Comparison of ENCODE assay signal across 19 cellular contexts in genomic region chr4:1402516-1403101, GRCh38. TPM values are rescaled to one million over a fixed set of nuclear protein-coding genes. Genes with fewer than 3 reads are reported as not detected.
DNase-seq lines count a peak whose midpoint lies in the region; ATAC-seq, FAIRE-seq and TF ChIP-seq lines count a peak whose summit lies in the region.
"Had no signal": no experiment of that assay in that cellular context is flagged by ENCODE, and none has a peak within 500 bp of the region (broad histone marks: within the 10 kb centered on the region; RNA-seq: fewer than 3 reads in every experiment).

No MANE protein-coding gene starts in this region.

- POLR2A ChIA-PET in IMR-90 (lab: Charles Lee; ENCODE audit: unreplicated experiment) (no interaction called here), endothelial cell of umbilical vein (lab: Charles Lee) (no interaction called here)

- H3K27ac ChIP-seq in IMR-90 (ENCODE audit: insufficient read depth, low read length) (no peak overlapping the region), endothelial cell of umbilical vein (ENCODE audit: insufficient read depth, low read depth, low read length) (no peak overlapping the region), suprapubic skin (no peak overlapping the region), uterus (no peak overlapping the region)
- H3K27ac ChIP-seq: breast epithelium, tibial artery had no signal

- peaks cover 8% of the 10 kb centered on the region for H3K9me3 ChIP-seq in IMR-90 (ENCODE audit: control insufficient read depth, insufficient read depth, low read length)
- peaks cover 2% of the 10 kb centered on the region for H3K9me3 ChIP-seq in endothelial cell of umbilical vein (replicated peaks; ENCODE audit: control insufficient read depth, insufficient read depth, low read length)
- H3K9me3 ChIP-seq in suprapubic skin, result no peaks in the 10 kb centered on the region
- H3K9me3 ChIP-seq in uterus, result no peaks in the 10 kb centered on the region

- H4K91ac ChIP-seq in IMR-90 (ENCODE audit: insufficient read depth, low read depth, low read length), result no peak overlapping the region

- H3K18ac ChIP-seq in IMR-90 (ENCODE audit: low read depth, low read length), result no peak overlapping the region

- no peak overlapping the region for H2AFZ ChIP-seq in IMR-90 (replicated peaks; ENCODE audit: low read length, poor library complexity)
- no peak overlapping the region for H2AFZ ChIP-seq in endothelial cell of umbilical vein (ENCODE audit: low read depth, low read length)

- CTCF ChIA-PET in activated naive CD4-positive, alpha-beta T cell treated with anti-CD3 and anti-CD28 coated beads, Interleukin-2, amount 10 ng/mL, durations not matched to agents 7 days and 5 days (lab: Charles Lee), result no interaction called here
- CTCF ChIA-PET in IMR-90 (lab: Yijun Ruan, JAX) (no interaction called here), endothelial cell of umbilical vein (lab: Charles Lee) (no interaction called here)

- dilution Hi-C loops in IMR-90 (cut with HindIII; ENCODE audit: low sequenced_read_pairs, unreplicated experiment) (no loop called here), endothelial cell of umbilical vein (cut with MboI; ENCODE audit: extremely low pct_ligation_motif_present, low sequenced_read_pairs) (no loop called here)

- peaks cover 87% of the 10 kb centered on the region for H3K27me3 Mint-ChIP-seq in activated naive CD4-positive, alpha-beta T cell treated with anti-CD3 and anti-CD28 coated beads, Interleukin-2, amount 10 ng/mL, durations not matched to agents 7 days and 5 days

- TF ChIP-seq CTCF in IMR-90 (conservative IDR thresholded peaks at IDR 0.05; ENCODE audit: low read depth, low read length) (no peak), endothelial cell of umbilical vein (IDR thresholded peaks at IDR 0.05; ENCODE audit: extremely low read depth in 1 of 2, insufficient read depth in 1 of 2, low read depth in 1 of 2, low read length in 2 of 2) (no peak), suprapubic skin (IDR thresholded peaks at IDR 0.05) (no peak), uterus (IDR thresholded peaks at IDR 0.05) (no peak)

- H3K36me3 Mint-ChIP-seq in activated naive CD4-positive, alpha-beta T cell treated with anti-CD3 and anti-CD28 coated beads, Interleukin-2, amount 10 ng/mL, durations not matched to agents 7 days and 5 days, result peaks cover 2% of the 10 kb centered on the region

- DNase-seq in activated naive CD4-positive, alpha-beta T cell treated with anti-CD3 and anti-CD28 coated beads, Interleukin-2, amount 10 ng/mL, durations not matched to agents 7 days and 5 days, result peak; percentile 16
- no peak for DNase-seq in activated naive CD4-positive, alpha-beta T cell (lab: John Stamatoyannopoulos, UW)
- DNase-seq in IMR-90 (no peak), endothelial cell of umbilical vein (ENCODE audit: low read depth, low spot score) (no peak), suprapubic skin (ENCODE audit: low spot score in 2 of 2) (peak in 1 of 2 donors; percentile 46), uterus (no peak)
- DNase-seq: activated CD4-positive, alpha-beta T cell treated with anti-CD3 and anti-CD28 coated beads, Interleukin-2, amount 50 U/mL, for 1 hour; activated naive CD4-positive, alpha-beta T cell treated with anti-CD3 and anti-CD28 coated beads for 36 hours; Karpas-422; mammary epithelial cell; NCI-H1436; NCI-H226; SHP77 treated with DMSO at 0.1 percent for 48 hours; T1000 had no signal

- H2BK5ac ChIP-seq in IMR-90 (ENCODE audit: low read depth, low read length, poor library complexity, severe bottlenecking), result no peak overlapping the region

- H3K14ac ChIP-seq in IMR-90 (replicated peaks; ENCODE audit: low read depth, low read length), result no peak overlapping the region

- BruUV-seq in IMR-90 (replicated peaks; lab: Mats Ljungman, UMichigan) (no TSS peak), endothelial cell of umbilical vein (replicated peaks; lab: Mats Ljungman, UMichigan) (no TSS peak)

- H3K9ac ChIP-seq in IMR-90 (ENCODE audit: low read depth, low read length) (no peak overlapping the region), endothelial cell of umbilical vein (replicated peaks; ENCODE audit: extremely low read depth, insufficient read depth, low read length) (no peak overlapping the region)

- no peaks in the 10 kb centered on the region for H3K79me1 ChIP-seq in IMR-90 (ENCODE audit: low read depth in 1 of 2, low read length in 2 of 2)

- H3K23ac ChIP-seq in IMR-90 (ENCODE audit: low read depth, low read length), result no peak overlapping the region

- H3K9me3 Mint-ChIP-seq in activated naive CD4-positive, alpha-beta T cell treated with anti-CD3 and anti-CD28 coated beads, Interleukin-2, amount 10 ng/mL, durations not matched to agents 7 days and 5 days, result peaks cover 7% of the 10 kb centered on the region
- H3K9me3 Mint-ChIP-seq: activated naive CD4-positive, alpha-beta T cell treated with anti-CD3 and anti-CD28 coated beads for 36 hours had no signal

- no peaks in the 10 kb centered on the region for H4K20me1 ChIP-seq in IMR-90 (ENCODE audit: insufficient read depth, low read length)
- H4K20me1 ChIP-seq in endothelial cell of umbilical vein (replicated peaks; ENCODE audit: control insufficient read depth, extremely low read depth, insufficient read depth, low read length), result no peaks in the 10 kb centered on the region

- intact Hi-C loops in IMR-90 (cut with micrococcal nuclease), result no loop called here
- intact Hi-C loops in endothelial cell of umbilical vein (cut with micrococcal nuclease), result no loop called here
- intact Hi-C loops in uterus (cut with DNase I; ENCODE audit: low total_unique reads), result no loop called here

- H3K4me1 ChIP-seq in IMR-90 (ENCODE audit: control insufficient read depth, insufficient read depth, low read length), result no peaks in the 10 kb centered on the region
- no peaks in the 10 kb centered on the region for H3K4me1 ChIP-seq in endothelial cell of umbilical vein (ENCODE audit: control insufficient read depth, extremely low read depth, insufficient read depth, low read length)
- H3K4me1 ChIP-seq in suprapubic skin, result peaks cover 45% of the 10 kb centered on the region
- peaks cover 0 to 18% of the 10 kb centered on the region in 2 donors for H3K4me1 ChIP-seq in uterus
- H3K4me1 ChIP-seq: breast epithelium had no signal

- H4K8ac ChIP-seq in IMR-90 (ENCODE audit: low read depth in 2 of 2, low read length in 2 of 2), result no peak overlapping the region

- in situ Hi-C loops in IMR-90 (cut with MboI; ENCODE audit: low sequenced_read_pairs), result no loop called here

- H3K56ac ChIP-seq in IMR-90 (ENCODE audit: extremely low read depth, insufficient read depth, low read length), result no peak overlapping the region

- no peak overlapping the region for H2BK15ac ChIP-seq in IMR-90 (ENCODE audit: low read depth, low read length)

- H3K4me2 ChIP-seq in IMR-90 (ENCODE audit: low read depth, low read length) (no peak overlapping the region), endothelial cell of umbilical vein (ENCODE audit: insufficient read depth, low read length) (no peak overlapping the region)

- H3K9me1 ChIP-seq in IMR-90 (ENCODE audit: insufficient read depth, low read length), result no peaks in the 10 kb centered on the region
- H3K9me1 ChIP-seq in endothelial cell of umbilical vein (replicated peaks; ENCODE audit: control insufficient read depth, extremely low read depth, insufficient read depth, low read length), result no peaks in the 10 kb centered on the region

- H3K27ac Mint-ChIP-seq in activated naive CD4-positive, alpha-beta T cell treated with anti-CD3 and anti-CD28 coated beads, Interleukin-2, amount 10 ng/mL, durations not matched to agents 7 days and 5 days, result no peak overlapping the region
- H3K27ac Mint-ChIP-seq: activated naive CD4-positive, alpha-beta T cell treated with anti-CD3 and anti-CD28 coated beads for 36 hours; nephron progenitor cell had no signal

- H3K4ac ChIP-seq in IMR-90 (ENCODE audit: low read depth, low read length), result no peak overlapping the region

- ATAC-seq in IMR-90 (ENCODE audit: low read depth) (peak; percentile 50), GM19035 (IDR thresholded peaks at IDR 0.05; ENCODE audit: unreplicated experiment) (no peak), GM21423 (IDR thresholded peaks at IDR 0.05; ENCODE audit: unreplicated experiment) (no peak)

- H4K5ac ChIP-seq in IMR-90 (ENCODE audit: low read depth, low read length), result no peak overlapping the region

- 8% methylated on average over 29 of the region's 71 CpGs; no CpG with 5 or more reads in 1 of the 2 experiments for WGBS in IMR-90 (ENCODE audit: extremely low coverage in 2 of 2, insufficient read length in 1 of 2), 2 experiments
- WGBS in suprapubic skin, result 1% methylated on average over 45 of the region's 71 CpGs

- no peak overlapping the region for H2BK120ac ChIP-seq in IMR-90 (ENCODE audit: low read depth, low read length)

- TF ChIP-seq EP300 in suprapubic skin (IDR thresholded peaks at IDR 0.05), result no peak

- H3K4me1 Mint-ChIP-seq in activated naive CD4-positive, alpha-beta T cell treated with anti-CD3 and anti-CD28 coated beads, Interleukin-2, amount 10 ng/mL, durations not matched to agents 7 days and 5 days, result no peaks in the 10 kb centered on the region
- H3K4me1 Mint-ChIP-seq: nephron progenitor cell had no signal

- H2BK20ac ChIP-seq in IMR-90 (ENCODE audit: low read depth, low read length), result no peak overlapping the region

- no peak overlapping the region for H2AK5ac ChIP-seq in IMR-90 (ENCODE audit: low read depth, low read length)

- H3K36me3 ChIP-seq in IMR-90 (ENCODE audit: control insufficient read depth, insufficient read depth, low read length) (no peaks in the 10 kb centered on the region), endothelial cell of umbilical vein (ENCODE audit: control insufficient read depth in 2 of 2, extremely low read depth in 1 of 2, insufficient read depth in 2 of 2, low read length in 2 of 2) (no peaks in the 10 kb centered on the region), suprapubic skin (no peaks in the 10 kb centered on the region), uterus (no peaks in the 10 kb centered on the region)
- H3K36me3 ChIP-seq: breast epithelium, tibial artery had no signal

- H3K4me3 Mint-ChIP-seq in activated naive CD4-positive, alpha-beta T cell treated with anti-CD3 and anti-CD28 coated beads, Interleukin-2, amount 10 ng/mL, durations not matched to agents 7 days and 5 days, result no peak overlapping the region
- H3K4me3 Mint-ChIP-seq: activated naive CD4-positive, alpha-beta T cell treated with anti-CD3 and anti-CD28 coated beads for 36 hours; nephron progenitor cell had no signal

- TF ChIP-seq RAD21 in IMR-90 (IDR thresholded peaks at IDR 0.05; ENCODE audit: low read length), result no peak

- no peak for FAIRE-seq in endothelial cell of umbilical vein (lab: Jason Lieb, UNC)

- H3K27me3 ChIP-seq in IMR-90 (ENCODE audit: control insufficient read depth, insufficient read depth, low read length) (peaks cover 73% of the 10 kb centered on the region), endothelial cell of umbilical vein (ENCODE audit: control insufficient read depth in 2 of 2, insufficient read depth in 2 of 2, low read length in 2 of 2) (peaks cover 38 to 63% of the 10 kb centered on the region in 2 experiments), suprapubic skin (peaks cover 84% of the 10 kb centered on the region), uterus (peaks cover 18 to 47% of the 10 kb centered on the region in 2 donors)

- no peaks in the 10 kb centered on the region for H3K79me2 ChIP-seq in endothelial cell of umbilical vein (ENCODE audit: control insufficient read depth, insufficient read depth, low read length)

- no peak overlapping the region for H2AK9ac ChIP-seq in IMR-90 (replicated peaks; ENCODE audit: low read depth, low read length, poor library complexity)

- H3K4me3 ChIP-seq in IMR-90 (ENCODE audit: insufficient read depth, low read depth, low read length) (no peak overlapping the region), endothelial cell of umbilical vein (replicated peaks in 1 of 3; ENCODE audit: insufficient read depth in 1 of 3, low read depth in 1 of 3, low read length in 3 of 3) (no peak overlapping the region), suprapubic skin (peak overlapping the region; percentile 22), uterus (no peak overlapping the region)

- TF ChIP-seq POLR2A in IMR-90 (IDR thresholded peaks at IDR 0.05; ENCODE audit: low read depth, low read length) (no peak), endothelial cell of umbilical vein (IDR thresholded peaks at IDR 0.05; ENCODE audit: low read depth, low read length) (no peak), suprapubic skin (IDR thresholded peaks at IDR 0.05) (no peak), uterus (IDR thresholded peaks at IDR 0.05) (no peak)

RNA-seq across cellular contexts. Expression of gene NKX1-1, which starts 3.6 kb away (rescaled TPM):
- total RNA-seq in IMR-90 (2012; rRNA removed) (not detected in 2 replicates), endothelial cell of umbilical vein (not detected in 2 replicates), suprapubic skin (not detected), uterus (not detected)
- polyA plus RNA-seq in IMR-90 (2012; rRNA removed) (not detected in 2 replicates), endothelial cell of umbilical vein (not detected in 2 replicates)
- not detected in 2 replicates for polyA plus RNA-seq in IMR-90 (2012; cell fraction: cytosol; rRNA removed)
- polyA plus RNA-seq in IMR-90 (2012; cell fraction: nucleus; rRNA removed; ENCODE audit: low replicate concordance), result not detected in 2 replicates
- not detected in 2 replicates for polyA plus RNA-seq in endothelial cell of umbilical vein (2011; cell fraction: cytosol; rRNA removed)
- polyA plus RNA-seq in endothelial cell of umbilical vein (2011; cell fraction: nucleus; rRNA removed), result not detected in 2 replicates
- polyA plus RNA-seq in endothelial cell of umbilical vein (2012), result not detected in 2 replicates
- polyA minus RNA-seq in endothelial cell of umbilical vein, result not detected in 2 replicates
- not detected for polyA minus RNA-seq in endothelial cell of umbilical vein (2011; cell fraction: cytosol; rRNA and poly(A)+ RNA removed)
- polyA minus RNA-seq in endothelial cell of umbilical vein (2011; cell fraction: nucleus; rRNA and poly(A)+ RNA removed), result not detected in 2 replicates
- total RNA-seq: activated naive CD4-positive, alpha-beta T cell treated with anti-CD3 and anti-CD28 coated beads for 36 hours; breast epithelium; mammary epithelial cell had no signal
- polyA plus RNA-seq: mammary epithelial cell had no signal

RNA-seq across cellular contexts. Expression of gene UVSSA, which starts 55.6 kb away (rescaled TPM):
- total RNA-seq in IMR-90 (2012; rRNA removed), result 1.4 TPM in 2 replicates
- polyA plus RNA-seq in IMR-90 (2012; rRNA removed), result 8.4 and 9.4 TPM in 2 replicates
- 5.7 and 5.9 TPM in 2 replicates for polyA plus RNA-seq in IMR-90 (2012; cell fraction: cytosol; rRNA removed)
- 63.0 and 126 TPM in 2 replicates for polyA plus RNA-seq in IMR-90 (2012; cell fraction: nucleus; rRNA removed; ENCODE audit: low replicate concordance)
- 14.9 and 16.4 TPM in 2 replicates for total RNA-seq in endothelial cell of umbilical vein
- 7.1 and 8.1 TPM in 2 replicates for polyA plus RNA-seq in endothelial cell of umbilical vein
- polyA plus RNA-seq in endothelial cell of umbilical vein (2011; cell fraction: cytosol; rRNA removed), result 2.5 and 3.6 TPM in 2 replicates
- polyA plus RNA-seq in endothelial cell of umbilical vein (2011; cell fraction: nucleus; rRNA removed), result 34.2 and 37.8 TPM in 2 replicates
- polyA plus RNA-seq in endothelial cell of umbilical vein (2012), result 4.1 and 4.2 TPM in 2 replicates
- 7.7 and 7.9 TPM in 2 replicates for polyA minus RNA-seq in endothelial cell of umbilical vein
- polyA minus RNA-seq in endothelial cell of umbilical vein (2011; cell fraction: cytosol; rRNA and poly(A)+ RNA removed), result 3.7 TPM
- polyA minus RNA-seq in endothelial cell of umbilical vein (2011; cell fraction: nucleus; rRNA and poly(A)+ RNA removed), result 11.8 and 15.1 TPM in 2 replicates
- 100 to 1,000 TPM in 1 of 4 donors, 10 to 100 TPM in 3; 16.2 to 107 (median 24.9) TPM for total RNA-seq in suprapubic skin
- total RNA-seq in uterus, result 10 to 100 TPM; 13.1 to 37.2 (median 19.3) TPM
